ENCODE assay signal across 19 cellular contexts in genomic region chr17:68425979-68426378, GRCh38.
"Had no signal": no experiment of that assay in that cellular context is flagged by ENCODE, and none has a peak within 500 bp of the region (broad histone marks: within the 10 kb centered on the region; RNA-seq: fewer than 3 reads in every experiment).

No MANE protein-coding gene starts in this region.

- H3K4me1 Mint-ChIP-seq: memory B cell, mesothelial cell of epicardium had no signal

- H3K4me3 Mint-ChIP-seq: memory B cell; mesothelial cell of epicardium; natural killer cell treated with Interleukin-12 subunit alpha and Interleukin-12 subunit beta and Interleukin-15 and Interleukin-18, amount 100 ng/mL, for 72 hours; type B pancreatic cell had no signal

- H3K27ac Mint-ChIP-seq: memory B cell; mesothelial cell of epicardium; natural killer cell treated with Interleukin-12 subunit alpha and Interleukin-12 subunit beta and Interleukin-15 and Interleukin-18, amount 100 ng/mL, for 72 hours; type B pancreatic cell had no signal

- H3K27me3 Mint-ChIP-seq: memory B cell; natural killer cell treated with Interleukin-12 subunit alpha and Interleukin-12 subunit beta and Interleukin-15 and Interleukin-18, amount 100 ng/mL, for 72 hours; type B pancreatic cell had no signal

- H3K9me3 Mint-ChIP-seq: memory B cell; mesothelial cell of epicardium; natural killer cell treated with Interleukin-12 subunit alpha and Interleukin-12 subunit beta and Interleukin-15 and Interleukin-18, amount 100 ng/mL, for 72 hours; type B pancreatic cell had no signal

- ATAC-seq: gastroesophageal sphincter; left cardiac atrium; lower lobe of right lung; natural killer cell treated with Interleukin-12 subunit alpha and Interleukin-12 subunit beta and Interleukin-15 and Interleukin-18, amount 100 ng/mL, for 72 hours; psoas muscle; stimulated activated naive CD8-positive, alpha-beta T cell treated with anti-CD3 and anti-CD28 coated beads, Interleukin-15, Interleukin-2, amounts not matched to agents 100 U/mL and 50 U/mL, for 24 hours had no signal

- DNase-seq: cortex of kidney; effector CD8-positive, alpha-beta T cell; esophagus squamous epithelium; foreskin fibroblast; kidney; left cardiac atrium; left ventricle myocardium inferior; lower lobe of right lung; psoas muscle; retina; sigmoid colon; stimulated activated naive CD8-positive, alpha-beta T cell treated with anti-CD3 and anti-CD28 coated beads, Interleukin-15, Interleukin-2, amounts not matched to agents 100 U/mL and 50 U/mL, for 24 hours; thyroid gland; uterus had no signal
